12 cellular contexts compared by ENCODE assay signal in the genomic region with DNA sequence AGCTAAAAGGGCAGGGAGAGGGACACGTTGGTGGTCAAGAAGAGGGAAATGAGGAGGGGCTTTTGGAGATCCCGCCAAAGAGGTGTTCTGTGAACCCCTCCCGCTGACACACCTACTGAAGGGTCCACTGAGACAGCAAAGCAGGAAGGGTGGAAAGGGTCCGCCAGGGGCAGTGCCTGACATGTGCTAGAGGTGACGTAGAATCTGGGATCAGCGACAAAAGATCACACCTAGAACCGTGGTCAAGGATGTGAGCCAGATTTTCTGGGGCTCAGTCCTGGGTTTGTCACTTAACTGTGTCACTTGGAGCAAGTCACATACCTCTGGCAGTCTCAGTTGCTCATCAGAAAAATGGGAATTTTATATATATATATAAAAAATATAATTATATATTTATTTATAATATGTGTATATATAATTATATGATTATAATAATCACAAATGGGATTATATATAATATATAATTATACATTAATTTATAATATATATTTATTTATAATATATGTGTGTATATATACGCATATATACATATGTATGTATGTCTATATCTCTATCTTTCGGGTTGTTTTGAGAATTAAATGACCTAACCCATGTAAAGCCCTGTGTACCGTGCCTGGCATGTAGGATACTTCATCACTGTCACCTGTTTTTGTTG. TPM values are rescaled to one million over a fixed set of nuclear protein-coding genes. Genes with fewer than 3 reads are reported as not detected.
DNase-seq lines count a peak whose midpoint lies in the region; ATAC-seq and TF ChIP-seq lines count a peak whose summit lies in the region.
"Had no signal": no experiment of that assay in that cellular context is flagged by ENCODE, and none has a peak within 500 bp of the region (broad histone marks: within the 10 kb centered on the region; RNA-seq: fewer than 3 reads in every experiment).

No MANE protein-coding gene starts in this region.

- peak overlapping the region; percentile 65 to 79 (median 73) for H3K4me3 Mint-ChIP-seq in CD8-positive, alpha-beta memory T cell
- peak overlapping the region; percentile 76 for H3K4me3 Mint-ChIP-seq in activated naive CD8-positive, alpha-beta T cell treated with anti-CD3 and anti-CD28 coated beads, Interleukin-2, amount 10 ng/mL, durations not matched to agents 7 days and 5 days

- no peak for TF ChIP-seq CTCF in OCI-LY1 (IDR thresholded peaks at IDR 0.05; ENCODE audit: low read length)

- DNase-seq in CD8-positive, alpha-beta memory T cell, result peak in 2 of 5 donors; percentile 16 to 51
- no peak for DNase-seq in activated naive CD8-positive, alpha-beta T cell treated with anti-CD3 and anti-CD28 coated beads, Interleukin-2, amount 10 ng/mL, durations not matched to agents 7 days and 5 days
- no peak for DNase-seq in MG63
- no peak for DNase-seq in NCI-H2196 (lab: John Stamatoyannopoulos, UW; ENCODE audit: unreplicated experiment)
- DNase-seq: erythroblast, HCEC 1CT, hippocampal formation, NCI-H1105 had no signal

- no peaks in the 10 kb centered on the region for H3K79me2 ChIP-seq in OCI-LY1 (ENCODE audit: insufficient read depth, low read length)
- H3K79me2 ChIP-seq: parathyroid adenoma had no signal

- H3K9me3 Mint-ChIP-seq in CD8-positive, alpha-beta memory T cell, result no peaks in the 10 kb centered on the region
- no peaks in the 10 kb centered on the region for H3K9me3 Mint-ChIP-seq in activated naive CD8-positive, alpha-beta T cell treated with anti-CD3 and anti-CD28 coated beads, Interleukin-2, amount 10 ng/mL, durations not matched to agents 7 days and 5 days

- H3K36me3 ChIP-seq in CD8-positive, alpha-beta memory T cell (ENCODE audit: insufficient read depth, low read length), result no peaks in the 10 kb centered on the region
- H3K36me3 ChIP-seq in OCI-LY1 (ENCODE audit: insufficient read depth, low read length) (peaks cover 8% of the 10 kb centered on the region; the same call in 1 of the 2 replicates), skeletal muscle tissue (ENCODE audit: control insufficient read depth in 3 of 3, insufficient read depth in 3 of 3, low read length in 3 of 3) (no peaks in the 10 kb centered on the region), MG63 (no peaks in the 10 kb centered on the region)

- H3K4me1 ChIP-seq in CD8-positive, alpha-beta memory T cell (ENCODE audit: insufficient read depth, low read length), result peaks cover 85% of the 10 kb centered on the region
- H3K4me1 ChIP-seq in OCI-LY1 (ENCODE audit: insufficient read depth, low read length, severe bottlenecking), result peaks cover 65% of the 10 kb centered on the region
- H3K4me1 ChIP-seq in skeletal muscle tissue (ENCODE audit: control insufficient read depth in 3 of 3, insufficient read depth in 3 of 3, low read length in 3 of 3), result peaks cover 17 to 31% (median 20%) of the 10 kb centered on the region in 3 donors

- POLR2A ChIA-PET in CD8-positive, alpha-beta memory T cell (lab: Charles Lee), result interaction anchor here (0.7 to 4.1 kb wide), 11 partner anchors 10 to 471 kb away, joined by 3 to 174 read pairs (median 10); partner anchors contain the start of genes MRPS6 and SLC5A3
- POLR2A ChIA-PET in activated naive CD8-positive, alpha-beta T cell treated with anti-CD3 and anti-CD28 coated beads, Interleukin-2, amount 10 ng/mL, durations not matched to agents 7 days and 5 days (lab: Charles Lee), result interaction anchor here (0.7 to 4.1 kb wide), 11 partner anchors 13 to 204 kb away, joined by 3 to 121 read pairs (median 18); partner anchors contain the start of genes MRPS6 and SLC5A3

- H3K36me3 Mint-ChIP-seq in CD8-positive, alpha-beta memory T cell, result peaks cover 5 to 38% (median 6%) of the 10 kb centered on the region in 3 donors
- H3K36me3 Mint-ChIP-seq in activated naive CD8-positive, alpha-beta T cell treated with anti-CD3 and anti-CD28 coated beads, Interleukin-2, amount 10 ng/mL, durations not matched to agents 7 days and 5 days, result peaks cover 26% of the 10 kb centered on the region

- H3K4me1 Mint-ChIP-seq in CD8-positive, alpha-beta memory T cell, result peaks cover 72 to 95% (median 86%) of the 10 kb centered on the region in 3 donors
- H3K4me1 Mint-ChIP-seq in activated naive CD8-positive, alpha-beta T cell treated with anti-CD3 and anti-CD28 coated beads, Interleukin-2, amount 10 ng/mL, durations not matched to agents 7 days and 5 days, result peaks cover 61% of the 10 kb centered on the region

- H3K4me2 ChIP-seq in OCI-LY1 (ENCODE audit: low read length), result peak overlapping the region; percentile 62; the same call in 1 of the 2 replicates

- no peaks in the 10 kb centered on the region for H3F3A ChIP-seq in OCI-LY1 (ENCODE audit: insufficient read depth, low read length)

- no peaks in the 10 kb centered on the region for H3K9me2 ChIP-seq in OCI-LY1 (ENCODE audit: low read depth, low read length)

- H3K27ac Mint-ChIP-seq in CD8-positive, alpha-beta memory T cell, result peak overlapping the region; percentile 95 to 99 (median 98)
- H3K27ac Mint-ChIP-seq in activated naive CD8-positive, alpha-beta T cell treated with anti-CD3 and anti-CD28 coated beads, Interleukin-2, amount 10 ng/mL, durations not matched to agents 7 days and 5 days, result peak overlapping the region; percentile 98

- CTCF ChIA-PET in CD8-positive, alpha-beta memory T cell (lab: Charles Lee), result interaction anchor here (1.0 to 5.7 kb wide), 8 partner anchors 14 to 398 kb away, joined by 3 to 104 read pairs (median 8); no protein-coding TSS in a partner anchor

- no peaks in the 10 kb centered on the region for H3K27me3 ChIP-seq in CD8-positive, alpha-beta memory T cell (ENCODE audit: insufficient read depth, low read length, poor library complexity, severe bottlenecking)
- no peaks in the 10 kb centered on the region for H3K27me3 ChIP-seq in OCI-LY1 (ENCODE audit: insufficient read depth, low read length)
- H3K27me3 ChIP-seq in skeletal muscle tissue (ENCODE audit: control insufficient read depth in 3 of 3, insufficient read depth in 3 of 3, low read length in 3 of 3), result no peaks in the 10 kb centered on the region
- H3K27me3 ChIP-seq in MG63, result no peaks in the 10 kb centered on the region

- H3K27ac ChIP-seq in CD8-positive, alpha-beta memory T cell (ENCODE audit: low read depth, low read length), result peak overlapping the region; percentile 100
- H3K27ac ChIP-seq in OCI-LY1 (ENCODE audit: low read depth, low read length, poor library complexity, severe bottlenecking) (peak overlapping the region; percentile 98), skeletal muscle tissue (ENCODE audit: low read depth, low read length) (peak overlapping the region; percentile 74)
- H3K27ac ChIP-seq: parathyroid adenoma had no signal

- H3K4me3 ChIP-seq in CD8-positive, alpha-beta memory T cell (ENCODE audit: low read length), result peak overlapping the region; percentile 51
- H3K4me3 ChIP-seq in OCI-LY1 (ENCODE audit: low read depth, low read length, poor library complexity, severe bottlenecking) (peak overlapping the region; percentile 47), skeletal muscle tissue (ENCODE audit: low read length in 3 of 3) (no peak overlapping the region), MG63 (no peak overlapping the region)

- H4K20me1 ChIP-seq in OCI-LY1 (ENCODE audit: insufficient read depth, low read length), result no peaks in the 10 kb centered on the region

- H3K9ac ChIP-seq in OCI-LY1 (ENCODE audit: low read length) (peak overlapping the region; percentile 63; the same call in 1 of the 2 replicates), skeletal muscle tissue (ENCODE audit: low read depth in 1 of 3, low read length in 3 of 3) (no peak overlapping the region)
- H3K9ac ChIP-seq: parathyroid adenoma had no signal

- H3K9me3 ChIP-seq in CD8-positive, alpha-beta memory T cell (ENCODE audit: low read length), result no peaks in the 10 kb centered on the region
- H3K9me3 ChIP-seq in OCI-LY1 (ENCODE audit: low read length) (no peaks in the 10 kb centered on the region), skeletal muscle tissue (ENCODE audit: control insufficient read depth in 3 of 3, low read length in 3 of 3) (no peaks in the 10 kb centered on the region), MG63 (no peaks in the 10 kb centered on the region)

- no peak for ATAC-seq in activated naive CD8-positive, alpha-beta T cell treated with anti-CD3 and anti-CD28 coated beads, Interleukin-2, amount 10 ng/mL, durations not matched to agents 7 days and 5 days (ENCODE audit: low read depth)
- no peak for ATAC-seq in GM18519 (IDR thresholded peaks at IDR 0.05; ENCODE audit: low FRiP score, unreplicated experiment)

- H3K27me3 Mint-ChIP-seq in CD8-positive, alpha-beta memory T cell, result peaks cover 0 to 5% of the 10 kb centered on the region in 2 donors
- H3K27me3 Mint-ChIP-seq in activated naive CD8-positive, alpha-beta T cell treated with anti-CD3 and anti-CD28 coated beads, Interleukin-2, amount 10 ng/mL, durations not matched to agents 7 days and 5 days, result no peaks in the 10 kb centered on the region

- H2AFZ ChIP-seq in OCI-LY1 (ENCODE audit: low read length), result no peak overlapping the region
- H2AFZ ChIP-seq: parathyroid adenoma had no signal

RNA-seq across cellular contexts. Expression of gene ATP5PO, which starts 34.9 kb away (rescaled TPM):
- 100 to 1,000 TPM; 183 to 194 TPM for total RNA-seq in CD8-positive, alpha-beta memory T cell
- polyA plus RNA-seq in CD8-positive, alpha-beta memory T cell, result 316 TPM
- 100 to 1,000 TPM; 167 TPM for total RNA-seq in activated naive CD8-positive, alpha-beta T cell treated with anti-CD3 and anti-CD28 coated beads, Interleukin-2, amount 10 ng/mL, durations not matched to agents 7 days and 5 days
- 258 TPM for total RNA-seq in skeletal muscle tissue
- total RNA-seq in MG63 (2014; rRNA removed; shearing (Covaris generic); ENCODE audit: low replicate concordance), result 210 and 538 TPM in 2 replicates

Comparison
In these comparisons a context has a peak if more than half of its experiments do, and no peak if none do; other contexts are left out.
1. H3K4me3 ChIP-seq: peak in CD8-positive, alpha-beta memory T cell (single experiment) and OCI-LY1 (single experiment); none in skeletal muscle tissue (0 of 3) and MG63 (single experiment).
2. Peak in every context shown above with its lines, with median percentiles within 50 percentile points of each other: H3K27ac ChIP-seq.